ENCODE assay signal across 15 cellular contexts in the genomic region with DNA sequence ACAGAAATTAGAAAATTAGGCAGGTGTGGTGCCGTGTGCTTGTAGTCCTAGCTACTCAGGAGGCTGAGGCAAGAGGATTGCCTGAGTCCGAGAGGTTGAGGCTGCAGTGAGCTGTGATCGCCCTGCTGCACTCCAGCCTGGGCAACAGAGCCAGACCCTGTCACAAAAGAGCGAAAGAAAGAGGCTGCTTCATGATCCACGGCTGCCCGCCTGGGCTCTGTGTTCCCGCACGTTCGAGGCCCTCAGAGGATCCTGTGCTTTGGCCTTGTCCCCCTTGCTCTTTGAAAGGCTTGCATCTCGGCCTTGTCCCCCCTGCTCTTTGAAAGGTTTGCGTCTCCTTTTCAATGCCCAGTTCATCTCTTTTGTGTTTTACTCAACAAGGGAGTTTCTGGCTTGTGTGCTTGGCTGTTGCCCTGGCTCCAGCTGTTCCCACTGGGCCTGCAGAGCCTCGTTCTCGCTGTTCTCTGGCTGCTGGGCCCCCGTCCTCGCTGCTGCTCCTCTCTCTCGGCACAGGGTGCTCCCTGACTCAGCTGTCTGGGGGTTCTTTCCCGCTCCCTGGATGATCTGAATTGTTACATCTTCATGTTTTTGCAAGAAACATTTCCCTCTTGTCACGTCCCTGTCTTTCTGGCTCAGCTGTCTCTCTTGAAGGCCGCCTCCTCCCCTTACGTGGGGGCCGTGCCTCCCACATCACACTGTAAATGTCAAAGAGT. TPM values are rescaled to one million over a fixed set of nuclear protein-coding genes. Genes with fewer than 3 reads are reported as not detected.
DNase-seq lines count a peak whose midpoint lies in the region; ATAC-seq, FAIRE-seq and TF ChIP-seq lines count a peak whose summit lies in the region.
"Had no signal": no experiment of that assay in that cellular context is flagged by ENCODE, and none has a peak within 500 bp of the region (broad histone marks: within the 10 kb centered on the region; RNA-seq: fewer than 3 reads in every experiment).

No MANE protein-coding gene starts in this region.

- no peaks in the 10 kb centered on the region for H3K4me1 Mint-ChIP-seq in activated T-helper 1 cell treated with anti-CD3 and anti-CD28 coated beads, Interleukin-12 subunit alpha, Interleukin-12 subunit beta, Interleukin-2, Interleukin-4 antibody, amounts not matched to agents 30 ng/mL and 10 ng/mL and 1 ng/mL, durations not matched to agents 14 hours and 24 hours and 36 hours (ENCODE audit: low read depth)
- H3K4me1 Mint-ChIP-seq: activated B cell treated with CpG ODN at 0.5 μM for 24 hours; activated CD8-positive, alpha-beta memory T cell treated with anti-CD3 and anti-CD28 coated beads, Interleukin-2, amount 10 ng/mL, durations not matched to agents 7 days and 5 days had no signal

- intact Hi-C loops in dorsolateral prefrontal cortex (cut with DNase I) (no loop called here), right cardiac atrium (cut with DNase I) (no loop called here)
- intact Hi-C loops in activated T-helper 1 cell treated with anti-CD3 and anti-CD28 coated beads, Interleukin-12 subunit alpha, Interleukin-12 subunit beta, Interleukin-2, Interleukin-4 antibody, amounts not matched to agents 30 ng/mL and 10 ng/mL and 1 ng/mL, durations not matched to agents 14 hours and 24 hours and 36 hours (cut with micrococcal nuclease): no loop called here

- H3K27ac Mint-ChIP-seq in activated T-helper 1 cell treated with anti-CD3 and anti-CD28 coated beads, Interleukin-12 subunit alpha, Interleukin-12 subunit beta, Interleukin-2, Interleukin-4 antibody, amounts not matched to agents 30 ng/mL and 10 ng/mL and 1 ng/mL, durations not matched to agents 14 hours and 24 hours and 36 hours: no peak overlapping the region
- H3K27ac Mint-ChIP-seq: activated B cell treated with CpG ODN at 0.5 μM for 24 hours; activated CD8-positive, alpha-beta memory T cell treated with anti-CD3 and anti-CD28 coated beads, Interleukin-2, amount 10 ng/mL, durations not matched to agents 7 days and 5 days had no signal

- ATAC-seq in right cardiac atrium (peak; percentile 62 to 72), upper lobe of left lung (ENCODE audit: low FRiP score in 2 of 2) (no peak)
- ATAC-seq: activated CD8-positive, alpha-beta memory T cell treated with anti-CD3 and anti-CD28 coated beads, Interleukin-2, amount 10 ng/mL, durations not matched to agents 7 days and 5 days had no signal

- DNase-seq in dorsolateral prefrontal cortex: peak in 8 of 10 donors; percentile 56 to 82 (median 66)
- DNase-seq in right cardiac atrium: peak; percentile 64 to 85 (median 85)
- peak; percentile 26 for DNase-seq in occipital lobe (lab: John Stamatoyannopoulos, UW)
- DNase-seq in upper lobe of left lung: no peak
- no peak for DNase-seq in DMS153 treated with DMSO at 0.1 percent for 48 hours (lab: John Stamatoyannopoulos, UW; ENCODE audit: unreplicated experiment)
- DNase-seq in activated T-helper 1 cell treated with anti-CD3 and anti-CD28 coated beads, Interleukin-12 subunit alpha, Interleukin-12 subunit beta, Interleukin-2, Interleukin-4 antibody, amounts not matched to agents 30 ng/mL and 10 ng/mL and 1 ng/mL, durations not matched to agents 14 hours and 24 hours and 36 hours (ENCODE audit: low spot score): no peak
- no peak for DNase-seq in GM12891 (ENCODE audit: insufficient read length, low spot score)
- DNase-seq: activated B cell treated with CpG ODN at 0.5 μM for 24 hours; activated CD8-positive, alpha-beta memory T cell treated with anti-CD3 and anti-CD28 coated beads, Interleukin-2, amount 10 ng/mL, durations not matched to agents 7 days and 5 days; DMS153; effector CD4-positive, alpha-beta T cell; NCI-H526 treated with DMSO at 0.1 percent for 48 hours; retina; stimulated activated CD4-positive, alpha-beta T cell treated with anti-CD3 and anti-CD28 coated beads, Interleukin-4, amount 100 ng/mL, for 4 hours had no signal

- H3K4me3 ChIP-seq in dorsolateral prefrontal cortex: no peak overlapping the region
- no peak overlapping the region for H3K4me3 ChIP-seq in right cardiac atrium (ENCODE audit: low read length)
- no peak overlapping the region for H3K4me3 ChIP-seq in upper lobe of left lung
- H3K4me3 ChIP-seq: PC-9 had no signal

- TF ChIP-seq POLR2A in upper lobe of left lung (IDR thresholded peaks at IDR 0.05) (no peak), GM12891 (IDR thresholded peaks at IDR 0.05; ENCODE audit: low read depth, low read length) (no peak)

- TF ChIP-seq CTCF in dorsolateral prefrontal cortex (IDR thresholded peaks at IDR 0.05 in 54 of 56, conservative IDR thresholded peaks at IDR 0.05 in 2 of 56; ENCODE audit: low read depth in 1 of 56, partially characterized antibody in 56 of 56) (peak in 1 of 56 donors; percentile 12), upper lobe of left lung (IDR thresholded peaks at IDR 0.05) (no peak)

- H3K27me3 ChIP-seq in dorsolateral prefrontal cortex (no peaks in the 10 kb centered on the region), right cardiac atrium (ENCODE audit: control insufficient read depth, insufficient read depth) (no peaks in the 10 kb centered on the region), upper lobe of left lung (no peaks in the 10 kb centered on the region)

- peaks cover 3% of the 10 kb centered on the region for H3K27me3 Mint-ChIP-seq in activated T-helper 1 cell treated with anti-CD3 and anti-CD28 coated beads, Interleukin-12 subunit alpha, Interleukin-12 subunit beta, Interleukin-2, Interleukin-4 antibody, amounts not matched to agents 30 ng/mL and 10 ng/mL and 1 ng/mL, durations not matched to agents 14 hours and 24 hours and 36 hours (ENCODE audit: insufficient read depth)

- H3K27ac ChIP-seq in dorsolateral prefrontal cortex (peak overlapping the region in 53 of 59 donors; percentile 7 to 86 (median 69)), right cardiac atrium (ENCODE audit: low read length) (no peak overlapping the region), upper lobe of left lung (peak overlapping the region; percentile 40 to 63 (median 50))
- H3K27ac ChIP-seq: PC-9 had no signal

- no peak for TF ChIP-seq EP300 in upper lobe of left lung (IDR thresholded peaks at IDR 0.05)

- FAIRE-seq in GM12891 (lab: Jason Lieb, UNC): no peak

- no peaks in the 10 kb centered on the region for H3K36me3 ChIP-seq in upper lobe of left lung

- 67% methylated on average over 21 of the region's 21 CpGs for WGBS in right cardiac atrium
- WGBS in upper lobe of left lung, 2 donors: 80 to 83% methylated on average over 21 of the region's 21 CpGs

- no peaks in the 10 kb centered on the region for H3K9me3 ChIP-seq in right cardiac atrium (ENCODE audit: control insufficient read depth, low read length)
- H3K9me3 ChIP-seq in upper lobe of left lung: no peaks in the 10 kb centered on the region

- H3K4me1 ChIP-seq in right cardiac atrium (ENCODE audit: control insufficient read depth, insufficient read depth, low read length) (no peaks in the 10 kb centered on the region), upper lobe of left lung (peaks cover 9 to 25% (median 12%) of the 10 kb centered on the region in 4 donors)

- no peak overlapping the region for H3K4me3 Mint-ChIP-seq in activated T-helper 1 cell treated with anti-CD3 and anti-CD28 coated beads, Interleukin-12 subunit alpha, Interleukin-12 subunit beta, Interleukin-2, Interleukin-4 antibody, amounts not matched to agents 30 ng/mL and 10 ng/mL and 1 ng/mL, durations not matched to agents 14 hours and 24 hours and 36 hours
- H3K4me3 Mint-ChIP-seq: activated B cell treated with CpG ODN at 0.5 μM for 24 hours; activated CD8-positive, alpha-beta memory T cell treated with anti-CD3 and anti-CD28 coated beads, Interleukin-2, amount 10 ng/mL, durations not matched to agents 7 days and 5 days had no signal

- H3K36me3 Mint-ChIP-seq in activated T-helper 1 cell treated with anti-CD3 and anti-CD28 coated beads, Interleukin-12 subunit alpha, Interleukin-12 subunit beta, Interleukin-2, Interleukin-4 antibody, amounts not matched to agents 30 ng/mL and 10 ng/mL and 1 ng/mL, durations not matched to agents 14 hours and 24 hours and 36 hours (ENCODE audit: low read depth): no peaks in the 10 kb centered on the region
- H3K36me3 Mint-ChIP-seq: activated CD8-positive, alpha-beta memory T cell treated with anti-CD3 and anti-CD28 coated beads, Interleukin-2, amount 10 ng/mL, durations not matched to agents 7 days and 5 days had no signal

- H3K9me3 Mint-ChIP-seq in activated T-helper 1 cell treated with anti-CD3 and anti-CD28 coated beads, Interleukin-12 subunit alpha, Interleukin-12 subunit beta, Interleukin-2, Interleukin-4 antibody, amounts not matched to agents 30 ng/mL and 10 ng/mL and 1 ng/mL, durations not matched to agents 14 hours and 24 hours and 36 hours: peaks cover 4% of the 10 kb centered on the region
- H3K9me3 Mint-ChIP-seq: activated B cell treated with CpG ODN at 0.5 μM for 24 hours had no signal

TF ChIP-seq in GM12891, 5 proteins besides CTCF, POLR2A, EP300 and RAD21:
- no peak for TF ChIP-seq PAX5 (IDR thresholded peaks at IDR 0.05; ENCODE audit: insufficient read depth, low read length, severe bottlenecking)
- TF ChIP-seq POLR2AphosphoS5 (IDR thresholded peaks at IDR 0.05; ENCODE audit: low read depth, low read length): no peak
- no peak for TF ChIP-seq TAF1 (IDR thresholded peaks at IDR 0.05; ENCODE audit: low read depth, low read length)
- TF ChIP-seq SPI1 (IDR thresholded peaks at IDR 0.05; ENCODE audit: low read depth, low read length): no peak
- no peak for TF ChIP-seq POU2F2 (IDR thresholded peaks at IDR 0.05; ENCODE audit: low read depth, low read length)

RNA-seq across cellular contexts. Expression of a gene that starts 45.1 kb away (rescaled TPM):
- total RNA-seq in dorsolateral prefrontal cortex: 10 to 100 TPM; 29.1 to 74.1 (median 54.8) TPM
- total RNA-seq in right cardiac atrium: 100 to 1,000 TPM in 2 of 4 donors, 10 to 100 TPM in 2; 92.0 to 116 (median 99.2) TPM
- 60.0 TPM for polyA plus RNA-seq in right cardiac atrium
- total RNA-seq in occipital lobe: 29.3 TPM
- total RNA-seq in upper lobe of left lung: 10 to 100 TPM; 28.6 to 81.7 (median 44.8) TPM
- total RNA-seq in activated T-helper 1 cell treated with anti-CD3 and anti-CD28 coated beads, Interleukin-12 subunit alpha, Interleukin-12 subunit beta, Interleukin-2, Interleukin-4 antibody, amounts not matched to agents 30 ng/mL and 10 ng/mL and 1 ng/mL, durations not matched to agents 14 hours and 24 hours and 36 hours: 11.1 and 13.4 TPM in 2 replicates
- 4.0 TPM for polyA plus RNA-seq in GM12891 (2012; ENCODE audit: low read depth, missing spikeins)

Comparison
In these comparisons a context has a peak if more than half of its experiments do, and no peak if none do; other contexts are left out.
1. DNase-seq: peak in dorsolateral prefrontal cortex (8 of 10), right cardiac atrium (3 of 3) and occipital lobe (single experiment); none in upper lobe of left lung (0 of 2), DMS153 treated with DMSO at 0.1 percent for 48 hours (single experiment), activated T-helper 1 cell treated with anti-CD3 and anti-CD28 coated beads, Interleukin-12 subunit alpha, Interleukin-12 subunit beta, Interleukin-2, Interleukin-4 antibody, amounts not matched to agents 30 ng/mL and 10 ng/mL and 1 ng/mL, durations not matched to agents 14 hours and 24 hours and 36 hours (single experiment) and GM12891 (single experiment).
2. ATAC-seq: peak in right cardiac atrium (2 of 2); none in upper lobe of left lung (0 of 2).